Comparison of ENCODE assay signal across 2 cellular contexts in the genomic region with DNA sequence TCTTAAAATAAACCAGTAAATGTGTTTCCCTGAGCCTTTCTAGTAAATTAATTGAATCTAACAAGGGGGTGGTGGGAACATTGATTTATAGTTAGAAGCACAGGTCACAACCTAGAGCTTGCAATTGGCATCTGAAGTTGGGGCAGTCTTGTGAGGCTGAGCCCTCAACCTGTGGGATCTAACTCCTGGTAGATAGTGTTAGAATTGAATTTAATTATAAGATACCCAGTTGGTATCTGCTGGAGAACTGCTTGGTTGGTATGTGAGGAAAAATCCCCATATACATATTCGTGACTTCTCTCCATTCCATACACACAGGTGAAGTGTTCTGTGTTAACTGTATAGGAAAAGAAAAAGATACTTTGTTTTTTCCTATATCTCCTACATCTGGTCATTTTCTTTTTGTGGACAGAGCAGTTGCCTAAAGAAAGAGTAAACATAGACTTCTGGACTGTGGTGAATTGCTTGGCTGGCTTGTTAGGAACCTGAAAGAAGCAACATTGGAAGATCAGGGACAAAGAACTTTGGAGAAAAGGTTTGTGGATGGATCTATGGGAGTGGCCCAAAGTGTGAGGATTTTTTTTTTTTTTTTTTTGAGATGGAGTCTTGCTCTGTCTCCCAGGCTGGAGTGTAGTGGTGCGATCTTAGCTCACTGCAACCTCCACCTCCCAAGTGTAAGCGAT.
A peak's percentile ranks its signal among the peaks of the same experiment; 100 is the strongest.
TF ChIP-seq lines count a peak whose summit lies in the region.

No MANE protein-coding gene starts in this region.

TF ChIP-seq in WTC11, 78 proteins besides CTCF, POLR2A, EP300 and RAD21:
- 0 out of 2 replicates have a peak, but pooled peaks have one; percentile 13 for TF ChIP-seq GABPB1 (CRISPR knock-in tag; IDR thresholded peaks at IDR 0.05)
- TF ChIP-seq ZNF138 (CRISPR knock-in tag; conservative IDR thresholded peaks at IDR 0.05), result no peak

TF ChIP-seq in HepG2, 621 proteins besides CTCF, POLR2A, EP300 and RAD21 (continues in another document):
- TF ChIP-seq TCF7 (IDR thresholded peaks at IDR 0.05; ENCODE audit: low read depth) (peak; percentile 47; the same call in 1 of the 2 replicates), DPF2 (CRISPR knock-in tag; IDR thresholded peaks at IDR 0.05; ENCODE audit: borderline replicate concordance, low read depth) (peak; percentile 91; the same call in 1 of the 2 replicates), ZNF644 (CRISPR knock-in tag; IDR thresholded peaks at IDR 0.05; ENCODE audit: low read depth) (peak; percentile 71), ZNF138 (CRISPR knock-in tag; IDR thresholded peaks at IDR 0.05; ENCODE audit: low read depth) (no peak), SP5 (CRISPR knock-in tag; IDR thresholded peaks at IDR 0.05; ENCODE audit: borderline replicate concordance, low read depth) (peak; percentile 40; the same call in 1 of the 2 replicates), MTA3 (CRISPR knock-in tag; IDR thresholded peaks at IDR 0.05) (no peak), YY1 (IDR thresholded peaks at IDR 0.05; ENCODE audit: insufficient read depth, insufficient replicate concordance, low read depth, low read length) (peak; percentile 19), NR1H2 (CRISPR knock-in tag; IDR thresholded peaks at IDR 0.05; ENCODE audit: borderline replicate concordance, low read depth) (no peak), JUN (CRISPR knock-in tag; IDR thresholded peaks at IDR 0.05) (no peak), ZNF496 (CRISPR knock-in tag; IDR thresholded peaks at IDR 0.05; ENCODE audit: insufficient replicate concordance) (no peak), NFIC (IDR thresholded peaks at IDR 0.05; ENCODE audit: low read length) (peak; percentile 85), FOXA1 (IDR thresholded peaks at IDR 0.05) (peak; percentile 69; the same call in 1 of the 2 replicates), FOXA1 (CRISPR knock-in tag; IDR thresholded peaks at IDR 0.05) (peak; percentile 94), FOXA3 (CRISPR knock-in tag; IDR thresholded peaks at IDR 0.05) (peak; percentile 96), MAFK (conservative IDR thresholded peaks at IDR 0.05 in 1 of 2, IDR thresholded peaks at IDR 0.05 in 1 of 2; ENCODE audit: low read length in 2 of 2) (peak in 1 of 2 experiments; percentile 1; a peak in 1 of 4 replicates), HNF4G (IDR thresholded peaks at IDR 0.05; ENCODE audit: borderline replicate concordance, low read depth, low read length) (peak; percentile 79), HNF4G (CRISPR knock-in tag; IDR thresholded peaks at IDR 0.05; ENCODE audit: borderline replicate concordance, low read depth) (no peak), SP1 (IDR thresholded peaks at IDR 0.05) (no peak), SP1 (CRISPR knock-in tag; IDR thresholded peaks at IDR 0.05) (no peak), SOX5 (CRISPR knock-in tag; IDR thresholded peaks at IDR 0.05; ENCODE audit: borderline replicate concordance) (peak; percentile 84; the same call in 1 of the 2 replicates), POLR2G (IDR thresholded peaks at IDR 0.05; ENCODE audit: low read depth, low read length) (0 out of 2 replicates have a peak, but pooled peaks have one; percentile 41), SRSF4 (IDR thresholded peaks at IDR 0.05; ENCODE audit: low read depth, low read length, poor library complexity, severe bottlenecking) (no peak), ZNF230 (CRISPR knock-in tag; IDR thresholded peaks at IDR 0.05) (0 out of 2 replicates have a peak, but pooled peaks have one; percentile 43), REPIN1 (CRISPR knock-in tag; IDR thresholded peaks at IDR 0.05; ENCODE audit: borderline replicate concordance, low read depth) (peak; percentile 63; the same call in 1 of the 2 replicates), ZNF816 (CRISPR knock-in tag; IDR thresholded peaks at IDR 0.05; ENCODE audit: borderline replicate concordance) (0 out of 2 replicates have a peak, but pooled peaks have one; percentile 62), ZNF292 (CRISPR knock-in tag; IDR thresholded peaks at IDR 0.05; ENCODE audit: borderline replicate concordance, low read depth) (peak; percentile 77), SCMH1 (CRISPR knock-in tag; IDR thresholded peaks at IDR 0.05; ENCODE audit: borderline replicate concordance) (no peak), ARID2 (CRISPR knock-in tag; IDR thresholded peaks at IDR 0.05; ENCODE audit: borderline replicate concordance) (no peak), ZNF282 (IDR thresholded peaks at IDR 0.05; ENCODE audit: partially characterized antibody) (no peak), CC2D1A (CRISPR knock-in tag; IDR thresholded peaks at IDR 0.05) (no peak), HDAC1 (CRISPR knock-in tag; IDR thresholded peaks at IDR 0.05) (peak; percentile 58; the same call in 1 of the 2 replicates), SOX13 (IDR thresholded peaks at IDR 0.05) (peak; percentile 63), SOX13 (CRISPR knock-in tag; conservative IDR thresholded peaks at IDR 0.05 in 1 of 2, IDR thresholded peaks at IDR 0.05 in 1 of 2) (peak in 1 of 2 experiments; percentile 85; a peak in 2 of 4 replicates), FOXK2 (IDR thresholded peaks at IDR 0.05) (peak; percentile 75; the same call in 1 of the 2 replicates), ZNF441 (CRISPR knock-in tag; IDR thresholded peaks at IDR 0.05; ENCODE audit: borderline replicate concordance) (0 out of 2 replicates have a peak, but pooled peaks have one; percentile 42), SMC3 (IDR thresholded peaks at IDR 0.05; ENCODE audit: low read length) (no peak), HDAC2 (CRISPR knock-in tag; IDR thresholded peaks at IDR 0.05) (peak; percentile 51; the same call in 1 of the 2 replicates), HMG20B (CRISPR knock-in tag; conservative IDR thresholded peaks at IDR 0.05) (no peak)
- TF ChIP-seq, protein P1, sequence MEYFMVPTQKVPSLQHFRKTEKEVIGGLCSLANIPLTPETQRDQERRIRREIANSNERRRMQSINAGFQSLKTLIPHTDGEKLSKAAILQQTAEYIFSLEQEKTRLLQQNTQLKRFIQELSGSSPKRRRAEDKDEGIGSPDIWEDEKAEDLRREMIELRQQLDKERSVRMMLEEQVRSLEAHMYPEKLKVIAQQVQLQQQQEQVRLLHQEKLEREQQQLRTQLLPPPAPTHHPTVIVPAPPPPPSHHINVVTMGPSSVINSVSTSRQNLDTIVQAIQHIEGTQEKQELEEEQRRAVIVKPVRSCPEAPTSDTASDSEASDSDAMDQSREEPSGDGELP (IDR thresholded peaks at IDR 0.05; ENCODE audit: borderline replicate concordance, low read depth), result peak; percentile 49; the same call in 1 of the 2 replicates
- TF ChIP-seq, protein P2, sequence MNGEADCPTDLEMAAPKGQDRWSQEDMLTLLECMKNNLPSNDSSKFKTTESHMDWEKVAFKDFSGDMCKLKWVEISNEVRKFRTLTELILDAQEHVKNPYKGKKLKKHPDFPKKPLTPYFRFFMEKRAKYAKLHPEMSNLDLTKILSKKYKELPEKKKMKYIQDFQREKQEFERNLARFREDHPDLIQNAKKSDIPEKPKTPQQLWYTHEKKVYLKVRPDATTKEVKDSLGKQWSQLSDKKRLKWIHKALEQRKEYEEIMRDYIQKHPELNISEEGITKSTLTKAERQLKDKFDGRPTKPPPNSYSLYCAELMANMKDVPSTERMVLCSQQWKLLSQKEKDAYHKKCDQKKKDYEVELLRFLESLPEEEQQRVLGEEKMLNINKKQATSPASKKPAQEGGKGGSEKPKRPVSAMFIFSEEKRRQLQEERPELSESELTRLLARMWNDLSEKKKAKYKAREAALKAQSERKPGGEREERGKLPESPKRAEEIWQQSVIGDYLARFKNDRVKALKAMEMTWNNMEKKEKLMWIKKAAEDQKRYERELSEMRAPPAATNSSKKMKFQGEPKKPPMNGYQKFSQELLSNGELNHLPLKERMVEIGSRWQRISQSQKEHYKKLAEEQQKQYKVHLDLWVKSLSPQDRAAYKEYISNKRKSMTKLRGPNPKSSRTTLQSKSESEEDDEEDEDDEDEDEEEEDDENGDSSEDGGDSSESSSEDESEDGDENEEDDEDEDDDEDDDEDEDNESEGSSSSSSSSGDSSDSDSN (CRISPR knock-in tag; IDR thresholded peaks at IDR 0.05), result no peak
- TF ChIP-seq, protein P3, sequence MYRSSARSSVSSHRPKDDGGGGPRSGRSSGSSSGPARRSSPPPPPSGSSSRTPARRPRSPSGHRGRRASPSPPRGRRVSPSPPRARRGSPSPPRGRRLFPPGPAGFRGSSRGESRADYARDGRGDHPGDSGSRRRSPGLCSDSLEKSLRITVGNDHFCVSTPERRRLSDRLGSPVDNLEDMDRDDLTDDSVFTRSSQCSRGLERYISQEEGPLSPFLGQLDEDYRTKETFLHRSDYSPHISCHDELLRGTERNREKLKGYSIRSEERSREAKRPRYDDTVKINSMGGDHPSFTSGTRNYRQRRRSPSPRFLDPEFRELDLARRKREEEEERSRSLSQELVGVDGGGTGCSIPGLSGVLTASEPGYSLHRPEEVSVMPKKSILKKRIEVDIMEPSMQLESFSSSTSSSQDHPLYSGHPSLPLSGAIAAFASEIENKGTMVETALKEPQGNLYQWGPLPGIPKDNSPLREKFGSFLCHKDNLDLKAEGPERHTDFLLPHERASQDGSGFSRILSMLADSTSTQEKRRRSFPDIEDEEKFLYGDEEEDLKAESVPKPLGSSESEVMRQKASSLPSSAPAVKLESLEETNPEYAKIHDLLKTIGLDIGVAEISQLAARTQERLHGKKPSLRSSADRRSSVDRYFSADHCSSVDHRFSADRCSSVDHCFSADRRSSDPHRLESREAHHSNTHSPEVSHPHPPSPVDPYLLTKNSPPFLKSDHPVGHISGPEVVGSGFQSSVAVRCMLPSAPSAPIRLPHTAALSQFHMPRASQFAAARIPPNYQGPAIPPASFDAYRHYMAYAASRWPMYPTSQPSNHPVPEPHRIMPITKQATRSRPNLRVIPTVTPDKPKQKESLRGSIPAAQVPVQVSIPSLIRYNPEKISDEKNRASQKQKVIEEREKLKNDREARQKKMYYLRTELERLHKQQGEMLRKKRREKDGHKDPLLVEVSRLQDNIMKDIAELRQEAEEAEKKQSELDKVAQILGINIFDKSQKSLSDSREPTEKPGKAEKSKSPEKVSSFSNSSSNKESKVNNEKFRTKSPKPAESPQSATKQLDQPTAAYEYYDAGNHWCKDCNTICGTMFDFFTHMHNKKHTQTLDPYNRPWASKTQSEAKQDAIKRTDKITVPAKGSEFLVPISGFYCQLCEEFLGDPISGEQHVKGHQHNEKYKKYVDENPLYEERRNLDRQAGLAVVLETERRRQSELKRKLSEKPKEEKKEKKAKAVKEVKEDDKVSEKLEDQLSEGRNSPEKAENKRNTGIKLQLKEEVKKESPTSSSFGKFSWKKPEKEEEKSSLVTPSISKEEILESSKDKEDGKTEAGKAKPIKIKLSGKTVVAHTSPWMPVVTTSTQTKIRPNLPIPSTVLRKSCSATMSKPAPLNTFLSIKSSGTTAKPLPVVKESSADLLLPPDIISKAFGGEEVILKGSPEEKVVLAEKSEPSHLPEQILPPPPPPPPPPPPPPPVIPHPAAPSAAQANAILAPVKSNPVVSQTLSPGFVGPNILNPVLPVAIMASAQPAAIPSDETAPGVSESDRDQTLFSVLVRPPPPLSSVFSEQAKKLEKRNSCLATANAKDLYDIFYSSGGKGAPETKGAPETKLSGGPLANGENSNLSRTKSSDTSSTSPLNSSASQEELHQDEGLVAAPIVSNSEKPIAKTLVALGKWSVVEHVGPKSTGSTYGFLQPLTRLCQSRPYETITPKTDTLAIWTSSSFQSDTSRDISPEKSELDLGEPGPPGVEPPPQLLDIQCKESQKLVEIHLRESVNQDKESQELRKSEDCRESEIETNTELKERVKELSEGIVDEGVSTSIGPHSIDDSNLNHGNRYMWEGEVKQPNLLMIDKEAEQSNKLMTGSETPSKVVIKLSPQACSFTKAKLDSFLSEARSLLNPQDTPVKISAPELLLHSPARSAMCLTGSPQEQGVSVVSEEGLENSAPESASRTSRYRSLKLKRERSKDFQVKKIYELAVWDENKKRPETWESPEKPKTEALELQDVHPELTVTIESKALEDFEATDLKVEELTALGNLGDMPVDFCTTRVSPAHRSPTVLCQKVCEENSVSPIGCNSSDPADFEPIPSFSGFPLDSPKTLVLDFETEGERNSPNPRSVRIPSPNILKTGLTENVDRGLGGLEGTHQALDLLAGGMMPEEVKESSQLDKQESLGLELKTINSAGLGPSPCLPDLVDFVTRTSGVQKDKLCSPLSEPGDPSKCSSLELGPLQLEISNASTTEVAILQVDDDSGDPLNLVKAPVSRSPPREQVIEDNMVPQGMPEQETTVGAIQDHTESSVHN (CRISPR knock-in tag; IDR thresholded peaks at IDR 0.05), result no peak
- TF ChIP-seq, protein P4, sequence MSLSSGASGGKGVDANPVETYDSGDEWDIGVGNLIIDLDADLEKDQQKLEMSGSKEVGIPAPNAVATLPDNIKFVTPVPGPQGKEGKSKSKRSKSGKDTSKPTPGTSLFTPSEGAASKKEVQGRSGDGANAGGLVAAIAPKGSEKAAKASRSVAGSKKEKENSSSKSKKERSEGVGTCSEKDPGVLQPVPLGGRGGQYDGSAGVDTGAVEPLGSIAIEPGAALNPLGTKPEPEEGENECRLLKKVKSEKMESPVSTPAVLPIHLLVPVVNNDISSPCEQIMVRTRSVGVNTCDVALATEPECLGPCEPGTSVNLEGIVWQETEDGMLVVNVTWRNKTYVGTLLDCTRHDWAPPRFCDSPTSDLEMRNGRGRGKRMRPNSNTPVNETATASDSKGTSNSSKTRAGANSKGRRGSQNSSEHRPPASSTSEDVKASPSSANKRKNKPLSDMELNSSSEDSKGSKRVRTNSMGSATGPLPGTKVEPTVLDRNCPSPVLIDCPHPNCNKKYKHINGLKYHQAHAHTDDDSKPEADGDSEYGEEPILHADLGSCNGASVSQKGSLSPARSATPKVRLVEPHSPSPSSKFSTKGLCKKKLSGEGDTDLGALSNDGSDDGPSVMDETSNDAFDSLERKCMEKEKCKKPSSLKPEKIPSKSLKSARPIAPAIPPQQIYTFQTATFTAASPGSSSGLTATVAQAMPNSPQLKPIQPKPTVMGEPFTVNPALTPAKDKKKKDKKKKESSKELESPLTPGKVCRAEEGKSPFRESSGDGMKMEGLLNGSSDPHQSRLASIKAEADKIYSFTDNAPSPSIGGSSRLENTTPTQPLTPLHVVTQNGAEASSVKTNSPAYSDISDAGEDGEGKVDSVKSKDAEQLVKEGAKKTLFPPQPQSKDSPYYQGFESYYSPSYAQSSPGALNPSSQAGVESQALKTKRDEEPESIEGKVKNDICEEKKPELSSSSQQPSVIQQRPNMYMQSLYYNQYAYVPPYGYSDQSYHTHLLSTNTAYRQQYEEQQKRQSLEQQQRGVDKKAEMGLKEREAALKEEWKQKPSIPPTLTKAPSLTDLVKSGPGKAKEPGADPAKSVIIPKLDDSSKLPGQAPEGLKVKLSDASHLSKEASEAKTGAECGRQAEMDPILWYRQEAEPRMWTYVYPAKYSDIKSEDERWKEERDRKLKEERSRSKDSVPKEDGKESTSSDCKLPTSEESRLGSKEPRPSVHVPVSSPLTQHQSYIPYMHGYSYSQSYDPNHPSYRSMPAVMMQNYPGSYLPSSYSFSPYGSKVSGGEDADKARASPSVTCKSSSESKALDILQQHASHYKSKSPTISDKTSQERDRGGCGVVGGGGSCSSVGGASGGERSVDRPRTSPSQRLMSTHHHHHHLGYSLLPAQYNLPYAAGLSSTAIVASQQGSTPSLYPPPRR (CRISPR knock-in tag; IDR thresholded peaks at IDR 0.05; ENCODE audit: borderline replicate concordance), result peak; percentile 60
- TF ChIP-seq, protein P5, sequence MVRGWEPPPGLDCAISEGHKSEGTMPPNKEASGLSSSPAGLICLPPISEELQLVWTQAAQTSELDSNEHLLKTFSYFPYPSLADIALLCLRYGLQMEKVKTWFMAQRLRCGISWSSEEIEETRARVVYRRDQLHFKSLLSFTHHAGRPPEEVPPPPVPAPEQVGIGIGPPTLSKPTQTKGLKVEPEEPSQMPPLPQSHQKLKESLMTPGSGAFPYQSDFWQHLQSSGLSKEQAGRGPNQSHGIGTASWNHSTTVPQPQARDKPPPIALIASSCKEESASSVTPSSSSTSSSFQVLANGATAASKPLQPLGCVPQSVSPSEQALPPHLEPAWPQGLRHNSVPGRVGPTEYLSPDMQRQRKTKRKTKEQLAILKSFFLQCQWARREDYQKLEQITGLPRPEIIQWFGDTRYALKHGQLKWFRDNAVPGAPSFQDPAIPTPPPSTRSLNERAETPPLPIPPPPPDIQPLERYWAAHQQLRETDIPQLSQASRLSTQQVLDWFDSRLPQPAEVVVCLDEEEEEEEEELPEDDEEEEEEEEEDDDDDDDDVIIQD (CRISPR knock-in tag; IDR thresholded peaks at IDR 0.05; ENCODE audit: low read depth), result peak; percentile 71; the same call in 1 of the 2 replicates
